In genomic region chr10:13560597-13560996, GRCh38 we compare ENCODE assay signal across 20 cellular contexts. TPM values are rescaled to one million over a fixed set of nuclear protein-coding genes. Genes with fewer than 3 reads are reported as not detected.
A peak's percentile ranks its signal among the peaks of the same experiment; 100 is the strongest.
DNase-seq lines count a peak whose midpoint lies in the region; ATAC-seq, FAIRE-seq and TF ChIP-seq lines count a peak whose summit lies in the region.
"Had no signal": no experiment of that assay in that cellular context is flagged by ENCODE, and none has a peak within 500 bp of the region (broad histone marks: within the 10 kb centered on the region; RNA-seq: fewer than 3 reads in every experiment).

No MANE protein-coding gene starts in this region.

- H3K4me1 ChIP-seq in kidney (ENCODE audit: control insufficient read depth in 1 of 2, insufficient read depth in 1 of 2, low read depth in 1 of 2, low read length in 2 of 2), result peaks cover 2 to 5% of the 10 kb centered on the region in 2 donors
- H3K4me1 ChIP-seq: ascending aorta, gastroesophageal sphincter, stomach had no signal

- POLR2A ChIA-PET in RWPE1 (lab: Yijun Ruan, JAX; ENCODE audit: low non-redundant PET), result no interaction called here

- peaks cover 0 to 2% of the 10 kb centered on the region in 2 donors for H3K9me3 ChIP-seq in kidney (ENCODE audit: control insufficient read depth in 1 of 2, low read length in 2 of 2)
- H3K9me3 ChIP-seq: ascending aorta, gastroesophageal sphincter, stomach had no signal

- no peak overlapping the region for H3K9ac ChIP-seq in kidney (ENCODE audit: low read length in 2 of 2)

- H3K36me3 ChIP-seq in kidney (ENCODE audit: control insufficient read depth in 1 of 2, insufficient read depth in 2 of 2, low read length in 2 of 2), result no peaks in the 10 kb centered on the region
- H3K36me3 ChIP-seq: ascending aorta, gastroesophageal sphincter, stomach had no signal

- FAIRE-seq in kidney (lab: Jason Lieb, UNC) (no peak), HTR-8/SVneo (lab: Jason Lieb, UNC) (no peak)
- FAIRE-seq: small intestine had no signal

- DNase-seq in AG10803 (ENCODE audit: low read depth) (peak; percentile 1), HT1080 (ENCODE audit: low read depth) (peak; percentile 46), astrocyte of the hippocampus (ENCODE audit: low read depth, low spot score) (peak; percentile 81), kidney (no peak), putamen (ENCODE audit: low spot score) (no peak), RWPE1 (ENCODE audit: low spot score) (no peak), HTR-8/SVneo (ENCODE audit: insufficient read length, low spot score) (no peak)
- DNase-seq: activated CD8-positive, alpha-beta memory T cell treated with anti-CD3 and anti-CD28 coated beads for 24 hours; activated gamma-delta T cell; AML-193; immature natural killer cell; MM.1S; NCI-H2107; small intestine; stomach had no signal

- no peak overlapping the region for H3K4me3 ChIP-seq in AG10803 (ENCODE audit: low read length)
- no peak overlapping the region for H3K4me3 ChIP-seq in kidney (ENCODE audit: low read length in 2 of 2)
- H3K4me3 ChIP-seq: ascending aorta, gastroesophageal sphincter, SK-N-MC, stomach had no signal

- TF ChIP-seq CTCF in AG10803 (conservative IDR thresholded peaks at IDR 0.05; ENCODE audit: low read length) (no peak), kidney (IDR thresholded peaks at IDR 0.05; ENCODE audit: borderline replicate concordance, extremely low read depth, insufficient read depth) (no peak), RWPE1 (conservative IDR thresholded peaks at IDR 0.05; ENCODE audit: low read depth) (no peak)

- H3K27ac ChIP-seq in kidney (ENCODE audit: low read depth in 2 of 2, low read length in 2 of 2) (peak overlapping the region; percentile 12 to 23), RWPE1 (no peak overlapping the region)
- H3K27ac ChIP-seq: ascending aorta, gastroesophageal sphincter, SK-N-MC, stomach, VCaP had no signal

- CTCF ChIA-PET in RWPE1 (lab: Yijun Ruan, JAX), result interaction anchor here (0.6 to 0.7 kb wide), 2 partner anchors 322 to 564 kb away, joined by 3 read pairs; no protein-coding TSS in a partner anchor

- intact Hi-C loops in kidney (cut with DNase I), result no loop called here

- no peak for ATAC-seq in GM21526 (IDR thresholded peaks at IDR 0.05; ENCODE audit: low FRiP score, unreplicated experiment)
- ATAC-seq: gastroesophageal sphincter had no signal

RNA-seq across cellular contexts. Expression of gene PRPF18, which starts 26.2 kb away (rescaled TPM):
- 27.7 and 31.9 TPM in 2 replicates for total RNA-seq in HT1080 (2014; rRNA removed; shearing (Covaris generic))
- 28.1 and 38.4 TPM in 2 replicates for polyA plus RNA-seq in HT1080 (2015; cell fraction: cytosol; rRNA removed)
- 20.5 and 23.6 TPM in 2 replicates for polyA plus RNA-seq in HT1080 (2015; cell fraction: nucleus; rRNA removed)
- 23.0 TPM for total RNA-seq in kidney
- polyA plus RNA-seq in kidney (ENCODE audit: insufficient read depth, low read depth, low replicate concordance), result 24.4 TPM

RNA-seq across cellular contexts. Expression of gene BEND7, which starts 31.8 kb away (rescaled TPM):
- 4.0 and 5.7 TPM in 2 replicates for total RNA-seq in HT1080 (2014; rRNA removed; shearing (Covaris generic))
- 10.3 and 12.3 TPM in 2 replicates for polyA plus RNA-seq in HT1080 (2015; cell fraction: cytosol; rRNA removed)
- polyA plus RNA-seq in HT1080 (2015; cell fraction: nucleus; rRNA removed), result 9.4 and 12.1 TPM in 2 replicates
- 37.9 TPM for total RNA-seq in kidney
- polyA plus RNA-seq in kidney (ENCODE audit: insufficient read depth, low read depth, low replicate concordance), result 16.7 TPM
- polyA plus RNA-seq: immature natural killer cell had no signal

Comparison
In these comparisons a context has a peak if more than half of its experiments do, and no peak if none do; other contexts are left out.
1. DNase-seq: peak in AG10803 (single experiment), HT1080 (single experiment) and astrocyte of the hippocampus (single experiment); none in kidney (single experiment), putamen (single experiment), RWPE1 (single experiment) and HTR-8/SVneo (single experiment).